8 cellular contexts compared by ENCODE assay signal in the genomic region with DNA sequence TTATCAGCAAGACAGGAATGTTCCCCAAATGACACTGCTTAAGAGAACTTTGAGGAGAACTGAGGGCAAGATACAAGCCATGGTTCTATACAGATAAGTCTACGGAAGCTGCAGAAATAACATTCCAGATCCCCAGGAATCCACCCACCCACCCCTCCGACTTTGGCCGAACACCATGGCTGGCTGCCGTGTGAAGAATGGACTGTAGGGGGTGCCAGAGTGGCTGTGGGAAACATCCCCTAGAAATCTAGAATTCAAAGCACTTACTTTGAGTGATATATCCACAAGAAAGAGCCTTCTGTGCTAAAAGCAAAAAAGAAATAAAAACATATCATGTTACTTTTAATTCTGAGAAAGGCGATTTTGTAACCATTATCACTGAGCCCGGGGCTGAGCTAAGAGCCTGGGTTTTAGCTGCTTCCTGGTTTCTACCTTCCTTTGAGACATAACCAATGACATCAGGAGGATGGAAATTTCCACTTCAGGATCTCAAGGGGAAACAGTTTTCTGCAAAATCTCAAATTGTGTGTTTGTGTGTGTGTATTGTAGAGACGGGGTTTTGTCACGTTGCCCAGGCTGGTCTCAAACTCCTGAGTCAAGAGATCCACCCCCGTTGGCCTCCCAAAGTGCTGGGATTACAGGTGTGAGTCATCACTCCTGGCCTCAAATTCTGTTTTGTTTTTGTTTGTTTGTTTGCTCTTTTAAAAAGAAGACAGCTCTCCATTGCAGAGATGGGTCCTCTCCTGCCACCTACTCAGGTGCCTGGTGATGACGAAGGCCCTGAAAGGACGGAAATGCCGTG. TPM values are rescaled to one million over a fixed set of nuclear protein-coding genes. Genes with fewer than 3 reads are reported as not detected.
A peak's percentile ranks its signal among the peaks of the same experiment; 100 is the strongest.
DNase-seq lines count a peak whose midpoint lies in the region; ATAC-seq and TF ChIP-seq lines count a peak whose summit lies in the region.

No MANE protein-coding gene starts in this region.

- H3K4me3 ChIP-seq in SU-DHL-6 (ENCODE audit: insufficient read depth, low read length, poor library complexity, severe bottlenecking) (no peak overlapping the region), gastrocnemius medialis (no peak overlapping the region)

- H2AFZ ChIP-seq in SU-DHL-6 (ENCODE audit: low read depth, low read length, severe bottlenecking) = no peak overlapping the region

- TF ChIP-seq CTCF in AG09319 (IDR thresholded peaks at IDR 0.05; ENCODE audit: low read depth, low read length) (peak; percentile 55), GM13977 (IDR thresholded peaks at IDR 0.05; ENCODE audit: extremely low read depth, insufficient read depth, missing control alignments) (peak; percentile 58), SU-DHL-6 (IDR thresholded peaks at IDR 0.05; ENCODE audit: insufficient read depth, low read length, poor library complexity, severe bottlenecking) (peak; percentile 68), gastrocnemius medialis (IDR thresholded peaks at IDR 0.05 in 4 of 5, conservative IDR thresholded peaks at IDR 0.05 in 1 of 5) (peak in 3 of 5 experiments; percentile 36 to 73 (median 65))

- intact Hi-C loops in gastrocnemius medialis (cut with DNase I; ENCODE audit: low total_unique reads) = loop anchor here (2.0 to 10.0 kb wide), 2 partner anchors 36 to 82 kb away; partner anchors contain the start of gene GGTA1

- H3K36me3 ChIP-seq in SU-DHL-6 (ENCODE audit: low read length) (no peaks in the 10 kb centered on the region), gastrocnemius medialis (no peaks in the 10 kb centered on the region)

- no peak overlapping the region for H3K9ac ChIP-seq in SU-DHL-6 (ENCODE audit: low read length)

- DNase-seq in AG09319 (ENCODE audit: extremely low read depth, low read depth) (no peak), GM13977 (ENCODE audit: low spot score) (peak; percentile 28), foreskin melanocyte (peak; percentile 20), gastrocnemius medialis (no peak), NCI-H2107 (lab: John Stamatoyannopoulos, UW) (no peak), middle frontal gyrus (ENCODE audit: extremely low spot score, low spot score) (no peak)

- no peak overlapping the region for H3K4me2 ChIP-seq in SU-DHL-6 (ENCODE audit: low read depth, low read length, poor library complexity, severe bottlenecking)

- H3K9me2 ChIP-seq in SU-DHL-6 (replicated peaks; ENCODE audit: insufficient read depth, low read length) = no peaks in the 10 kb centered on the region

- no peak for TF ChIP-seq POLR2A in gastrocnemius medialis (IDR thresholded peaks at IDR 0.05)

- ATAC-seq in gastrocnemius medialis (peak in 1 of 2 donors; percentile 53), GM19463 (IDR thresholded peaks at IDR 0.05; ENCODE audit: unreplicated experiment) (no peak)

- H3K27ac ChIP-seq in SU-DHL-6 (ENCODE audit: low read depth, low read length) = no peak overlapping the region
- no peak overlapping the region for H3K27ac ChIP-seq in gastrocnemius medialis

- no peaks in the 10 kb centered on the region for H4K20me1 ChIP-seq in SU-DHL-6 (ENCODE audit: low read depth, low read length)

- H3K27me3 ChIP-seq in SU-DHL-6 (ENCODE audit: low read length) = peaks cover 2% of the 10 kb centered on the region; the same call in 1 of the 2 replicates
- H3K27me3 ChIP-seq in gastrocnemius medialis = peaks cover 0 to 4% (median 0%) of the 10 kb centered on the region in 3 donors

- H3F3A ChIP-seq in SU-DHL-6 (ENCODE audit: insufficient read depth) = no peaks in the 10 kb centered on the region

- H3K79me2 ChIP-seq in SU-DHL-6 (ENCODE audit: insufficient read depth, low read length) = no peaks in the 10 kb centered on the region

- H3K9me3 ChIP-seq in SU-DHL-6 (ENCODE audit: insufficient read depth, low read length) = no peaks in the 10 kb centered on the region
- no peaks in the 10 kb centered on the region for H3K9me3 ChIP-seq in gastrocnemius medialis

- in situ Hi-C loops in GM13977 (cut with MboI; ENCODE audit: low pct_unique_long_range_greater_than_20kb, low sequenced_read_pairs, unreplicated experiment) (no loop called here), gastrocnemius medialis (cut with MboI; ENCODE audit: low sequenced_read_pairs in 4 of 4) (no loop called here)

- peaks cover 0 to 3% of the 10 kb centered on the region in 2 donors for H3K4me1 ChIP-seq in gastrocnemius medialis

RNA-seq across cellular contexts. Expression of gene GGTA1, which starts 36.4 kb away (rescaled TPM):
- total RNA-seq in gastrocnemius medialis = 10 to 100 TPM in 1 of 4 donors, 1 to 10 TPM in 3; 1.4 to 11.7 (median 3.5) TPM

Comparison
In these comparisons a context has a peak if more than half of its experiments do, and no peak if none do; other contexts are left out.
1. DNase-seq: peak in GM13977 (single experiment) and foreskin melanocyte (single experiment); none in AG09319 (single experiment), gastrocnemius medialis (0 of 2), NCI-H2107 (single experiment) and middle frontal gyrus (single experiment).
2. Peak in every context shown above with its lines, with median percentiles within 50 percentile points of each other: CTCF ChIP-seq.